Comparison of ENCODE assay signal across 1 cellular context in the genomic region with DNA sequence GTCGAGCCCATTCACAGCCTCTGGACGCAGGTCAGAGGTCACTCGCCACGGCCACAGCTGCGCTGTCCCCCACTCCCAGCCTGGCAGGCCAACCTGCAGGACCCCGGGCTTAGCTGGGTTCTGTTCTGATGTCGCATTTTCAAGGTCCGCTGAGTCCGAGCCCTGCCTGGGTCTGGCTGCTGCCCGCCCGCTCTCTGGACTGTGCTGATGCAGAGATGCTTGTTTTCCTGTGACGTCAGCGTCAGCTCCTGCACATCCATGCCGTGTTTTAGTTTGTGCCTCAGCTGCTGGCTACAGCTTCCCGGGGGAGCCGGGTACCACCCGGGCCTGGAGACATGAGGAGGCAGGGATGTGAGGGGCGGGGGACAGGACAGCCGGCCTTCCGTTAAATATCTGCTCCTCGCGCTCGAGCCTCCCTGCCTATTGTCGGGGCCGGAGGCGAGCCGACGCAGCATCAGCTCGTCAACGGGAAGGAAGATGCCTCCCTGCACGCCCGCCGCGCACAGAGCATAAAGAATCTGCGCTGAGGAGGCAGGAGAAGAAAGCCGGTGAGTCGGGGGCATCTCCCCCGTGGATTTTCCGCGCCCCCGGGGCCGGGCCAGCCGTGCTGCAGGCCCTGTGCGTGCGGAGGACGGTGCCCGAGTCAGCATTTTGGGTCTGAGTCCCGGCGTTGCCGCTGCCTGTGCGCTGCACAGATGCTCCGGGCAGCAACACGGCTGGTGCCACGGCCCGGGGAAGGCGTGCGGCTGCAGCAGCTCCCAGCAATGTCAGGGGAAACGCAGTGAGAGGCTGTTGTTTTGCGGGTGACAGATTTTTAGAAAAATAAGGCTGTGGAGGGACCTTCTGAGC.
TF ChIP-seq lines count a peak whose summit lies in the region.

No MANE protein-coding gene starts in this region.

TF ChIP-seq in IMR-90, 13 proteins besides CTCF, POLR2A, EP300 and RAD21 (continued from another document):
- TF ChIP-seq, protein P1, sequence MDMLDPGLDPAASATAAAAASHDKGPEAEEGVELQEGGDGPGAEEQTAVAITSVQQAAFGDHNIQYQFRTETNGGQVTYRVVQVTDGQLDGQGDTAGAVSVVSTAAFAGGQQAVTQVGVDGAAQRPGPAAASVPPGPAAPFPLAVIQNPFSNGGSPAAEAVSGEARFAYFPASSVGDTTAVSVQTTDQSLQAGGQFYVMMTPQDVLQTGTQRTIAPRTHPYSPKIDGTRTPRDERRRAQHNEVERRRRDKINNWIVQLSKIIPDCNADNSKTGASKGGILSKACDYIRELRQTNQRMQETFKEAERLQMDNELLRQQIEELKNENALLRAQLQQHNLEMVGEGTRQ (IDR thresholded peaks at IDR 0.05; ENCODE audit: low read depth, low read length) = no peak
- TF ChIP-seq FOS (IDR thresholded peaks at IDR 0.05; ENCODE audit: low read depth, low read length) = no peak
- TF ChIP-seq NFE2L2 (IDR thresholded peaks at IDR 0.05; ENCODE audit: low read depth, low read length) = no peak
- TF ChIP-seq MAFK (IDR thresholded peaks at IDR 0.05; ENCODE audit: low read depth, low read length) = no peak; the same call in 1 of the 2 replicates
